Comparison of ENCODE assay signal across 8 cellular contexts in the genomic region with DNA sequence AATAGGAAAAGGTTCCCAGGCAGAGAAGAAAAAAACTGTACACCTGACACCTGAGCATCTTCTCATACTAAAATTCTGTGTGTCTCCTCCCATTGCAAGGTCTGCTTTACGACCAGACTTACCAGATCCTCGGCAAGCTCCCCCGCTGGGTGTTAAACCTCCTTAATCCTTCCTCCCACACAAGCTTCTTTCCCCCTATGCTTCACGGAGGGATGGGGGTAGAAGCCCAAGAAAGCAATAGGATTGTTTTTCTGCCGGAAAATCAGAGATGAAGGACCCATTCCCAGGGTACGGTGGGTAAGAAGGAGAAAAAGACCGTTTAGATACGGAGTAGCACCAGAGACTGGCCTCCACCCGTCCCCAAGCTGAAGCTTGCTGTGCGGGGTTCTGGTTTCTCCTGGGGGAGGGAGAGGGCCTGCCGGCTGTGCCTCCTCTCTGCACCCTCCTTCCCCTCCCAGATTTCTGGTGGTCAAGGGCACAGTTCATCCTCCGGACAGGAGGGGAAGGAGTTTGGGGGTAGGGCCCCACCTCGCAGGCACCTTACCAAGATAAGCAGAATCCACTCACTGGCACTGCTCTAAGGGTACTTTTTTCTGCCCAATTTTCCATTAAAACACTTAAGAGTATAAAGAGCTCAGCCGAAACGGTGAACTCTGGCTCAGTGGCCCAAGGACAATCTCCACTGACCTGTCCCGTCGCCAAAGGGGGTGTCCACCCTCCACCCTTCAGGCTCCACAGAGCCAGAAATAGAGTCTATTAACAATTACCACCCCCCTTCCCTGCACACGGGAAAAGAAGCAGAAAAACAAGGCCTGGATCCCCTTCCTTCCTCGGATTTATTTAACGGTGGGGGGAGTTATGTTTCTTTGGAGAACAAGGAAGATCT. TPM values are rescaled to one million over a fixed set of nuclear protein-coding genes. Genes with fewer than 3 reads are reported as not detected.
DNase-seq lines count a peak whose midpoint lies in the region; ATAC-seq, FAIRE-seq and TF ChIP-seq lines count a peak whose summit lies in the region.

No MANE protein-coding gene starts in this region.

- peak overlapping the region; percentile 96 to 99 for H3K4me3 ChIP-seq in right atrium auricular region
- peak overlapping the region; percentile 94 for H3K4me3 ChIP-seq in skeletal muscle satellite cell (ENCODE audit: low read length)

- H3K27ac Mint-ChIP-seq in activated naive CD8-positive, alpha-beta T cell treated with anti-CD3 and anti-CD28 coated beads for 36 hours, result peak overlapping the region; percentile 97

- no peaks in the 10 kb centered on the region for H3K27me3 ChIP-seq in right atrium auricular region
- H3K27me3 ChIP-seq in skeletal muscle satellite cell (ENCODE audit: control insufficient read depth, insufficient read depth, low read length), result no peaks in the 10 kb centered on the region

- peak overlapping the region; percentile 99 to 100 for H3K27ac ChIP-seq in right atrium auricular region

- FAIRE-seq in D721Med (lab: Jason Lieb, UNC), result no peak

- H3K4me2 ChIP-seq in skeletal muscle satellite cell (ENCODE audit: low read length), result peak overlapping the region; percentile 99

- TF ChIP-seq CTCF in right atrium auricular region (IDR thresholded peaks at IDR 0.05) (no peak), D721Med (IDR thresholded peaks at IDR 0.05; ENCODE audit: insufficient read depth, missing control alignments) (no peak)

- H3K27me3 Mint-ChIP-seq in activated naive CD8-positive, alpha-beta T cell treated with anti-CD3 and anti-CD28 coated beads for 36 hours, result peaks cover 3% of the 10 kb centered on the region

- H3K9me3 ChIP-seq in right atrium auricular region (no peaks in the 10 kb centered on the region), skeletal muscle satellite cell (replicated peaks; ENCODE audit: low read length) (no peaks in the 10 kb centered on the region)

- ATAC-seq in GM18873 (IDR thresholded peaks at IDR 0.05; ENCODE audit: low FRiP score, unreplicated experiment), result no peak

- peak overlapping the region; percentile 91 for H3K9ac ChIP-seq in skeletal muscle satellite cell (ENCODE audit: low read depth, low read length)

- H3K36me3 Mint-ChIP-seq in activated naive CD8-positive, alpha-beta T cell treated with anti-CD3 and anti-CD28 coated beads for 36 hours, result peaks cover 15% of the 10 kb centered on the region

- peaks cover 22% of the 10 kb centered on the region for H3K36me3 ChIP-seq in right atrium auricular region
- H3K36me3 ChIP-seq in skeletal muscle satellite cell (ENCODE audit: insufficient read depth, low read length), result peaks cover 24% of the 10 kb centered on the region

- H3K4me1 Mint-ChIP-seq in activated naive CD8-positive, alpha-beta T cell treated with anti-CD3 and anti-CD28 coated beads for 36 hours, result peaks cover 18% of the 10 kb centered on the region

- no peaks in the 10 kb centered on the region for H3K9me3 Mint-ChIP-seq in activated naive CD8-positive, alpha-beta T cell treated with anti-CD3 and anti-CD28 coated beads for 36 hours

- H3K4me1 ChIP-seq in right atrium auricular region (peaks cover 0 to 45% of the 10 kb centered on the region in 2 donors), skeletal muscle satellite cell (ENCODE audit: control insufficient read depth, insufficient read depth, low read length) (peaks cover 11% of the 10 kb centered on the region)

- peak overlapping the region; percentile 97 for H3K4me3 Mint-ChIP-seq in activated naive CD8-positive, alpha-beta T cell treated with anti-CD3 and anti-CD28 coated beads for 36 hours

- peak; percentile 16 for DNase-seq in SKM-1 (lab: John Stamatoyannopoulos, UW; ENCODE audit: unreplicated experiment)
- DNase-seq in SKM-1 treated with dmso at 0.1 percent for 144 hours (lab: John Stamatoyannopoulos, UW; ENCODE audit: unreplicated experiment), result no peak
- peak; percentile 66 for DNase-seq in NCI-H82 treated with DMSO at 0.1 percent for 48 hours (lab: John Stamatoyannopoulos, UW; ENCODE audit: unreplicated experiment)
- peak; percentile 33 for DNase-seq in activated naive CD8-positive, alpha-beta T cell treated with anti-CD3 and anti-CD28 coated beads for 36 hours
- no peak for DNase-seq in right atrium auricular region (ENCODE audit: low spot score)
- no peak for DNase-seq in D721Med (ENCODE audit: insufficient read length, low spot score)

RNA-seq across cellular contexts. Expression of a gene that starts 1.2 kb away (rescaled TPM):
- total RNA-seq in activated naive CD8-positive, alpha-beta T cell treated with anti-CD3 and anti-CD28 coated beads for 36 hours, result 10 to 100 TPM; 33.9 to 34.8 TPM
- total RNA-seq in right atrium auricular region, result 10 to 100 TPM; 49.1 to 55.3 TPM
- total RNA-seq in skeletal muscle satellite cell (2012; rRNA removed), result 27.6 and 28.6 TPM in 2 replicates

RNA-seq across cellular contexts. Expression of a gene that starts 23.1 kb away (rescaled TPM):
- total RNA-seq in activated naive CD8-positive, alpha-beta T cell treated with anti-CD3 and anti-CD28 coated beads for 36 hours, result 100 to 1,000 TPM; 114 to 117 TPM
- 10 to 100 TPM; 19.3 to 23.5 TPM for total RNA-seq in right atrium auricular region
- 53.2 and 54.4 TPM in 2 replicates for total RNA-seq in skeletal muscle satellite cell (2012; rRNA removed)

RNA-seq across cellular contexts. Expression of a gene that starts 23.5 kb away (rescaled TPM):
- total RNA-seq in activated naive CD8-positive, alpha-beta T cell treated with anti-CD3 and anti-CD28 coated beads for 36 hours, result 100 to 1,000 TPM; 107 to 109 TPM
- total RNA-seq in right atrium auricular region, result 100 to 1,000 TPM; 447 to 604 TPM
- 73.8 and 74.8 TPM in 2 replicates for total RNA-seq in skeletal muscle satellite cell (2012; rRNA removed)

Comparison
In these comparisons a context has a peak if more than half of its experiments do, and no peak if none do; other contexts are left out.
1. DNase-seq: peak in SKM-1 (single experiment), NCI-H82 treated with DMSO at 0.1 percent for 48 hours (single experiment) and activated naive CD8-positive, alpha-beta T cell treated with anti-CD3 and anti-CD28 coated beads for 36 hours (single experiment); none in SKM-1 treated with dmso at 0.1 percent for 144 hours (single experiment), right atrium auricular region (single experiment) and D721Med (single experiment).
2. RNA of a gene that starts 23.1 kb away (total RNA-seq): 114 to 117 TPM in activated naive CD8-positive, alpha-beta T cell treated with anti-CD3 and anti-CD28 coated beads for 36 hours; 19.3 to 23.5 TPM in right atrium auricular region; every median in the first group is over 4 times any median in the second.
3. RNA of a gene that starts 23.5 kb away (total RNA-seq): 447 to 604 TPM in right atrium auricular region; 107 to 109 TPM in activated naive CD8-positive, alpha-beta T cell treated with anti-CD3 and anti-CD28 coated beads for 36 hours; every median in the first group is over 4 times any median in the second.